ENCODE assay signal across 8 cellular contexts in genomic region chr4:150828159-150828558, GRCh38.
A peak's percentile ranks its signal among the peaks of the same experiment; 100 is the strongest.
DNase-seq lines count a peak whose midpoint lies in the region; ATAC-seq lines count a peak whose summit lies in the region.

No MANE protein-coding gene starts in this region.

- H3K9me3 Mint-ChIP-seq in activated CD8-positive, alpha-beta memory T cell treated with anti-CD3 and anti-CD28 coated beads, Interleukin-2, amount 10 ng/mL, durations not matched to agents 7 days and 5 days (ENCODE audit: low read depth): no peaks in the 10 kb centered on the region

- CTCF ChIA-PET in activated CD8-positive, alpha-beta memory T cell treated with anti-CD3 and anti-CD28 coated beads, Interleukin-2, amount 10 ng/mL, durations not matched to agents 7 days and 5 days (lab: Charles Lee): interaction anchor here (0.8 to 7.4 kb wide), 11 partner anchors 9 to 531 kb away, joined by 3 to 40 read pairs (median 4); no protein-coding TSS in a partner anchor

- DNase-seq in activated CD8-positive, alpha-beta memory T cell treated with anti-CD3 and anti-CD28 coated beads, Interleukin-2, amount 10 ng/mL, durations not matched to agents 7 days and 5 days: peak; percentile 86
- peak; percentile 16 for DNase-seq in stimulated activated CD4-positive, alpha-beta T cell treated with anti-CD3 and anti-CD28 coated beads, Interleukin-2, amount 100 ng/mL, for 4 hours (ENCODE audit: low read depth)
- no peak for DNase-seq in NCI-H345 (lab: John Stamatoyannopoulos, UW)
- DNase-seq in T1000 (lab: John Stamatoyannopoulos, UW): no peak
- no peak for DNase-seq in SIG-M5 treated with dmso at 0.1 percent for 504 hours (lab: John Stamatoyannopoulos, UW; ENCODE audit: unreplicated experiment)
- no peak for DNase-seq in posterior cingulate gyrus

- H3K36me3 Mint-ChIP-seq in activated CD8-positive, alpha-beta memory T cell treated with anti-CD3 and anti-CD28 coated beads, Interleukin-2, amount 10 ng/mL, durations not matched to agents 7 days and 5 days: peaks cover 47% of the 10 kb centered on the region

- peak overlapping the region; percentile 80 for H3K4me3 Mint-ChIP-seq in activated CD8-positive, alpha-beta memory T cell treated with anti-CD3 and anti-CD28 coated beads, Interleukin-2, amount 10 ng/mL, durations not matched to agents 7 days and 5 days

- intact Hi-C loops in posterior cingulate gyrus (cut with DNase I): no loop called here

- ATAC-seq in GM19395 (IDR thresholded peaks at IDR 0.05; ENCODE audit: unreplicated experiment): peak; percentile 98
- ATAC-seq in HG03175 (IDR thresholded peaks at IDR 0.05; ENCODE audit: unreplicated experiment): peak; percentile 98
- ATAC-seq in activated CD8-positive, alpha-beta memory T cell treated with anti-CD3 and anti-CD28 coated beads, Interleukin-2, amount 10 ng/mL, durations not matched to agents 7 days and 5 days: peak; percentile 98

- H3K27ac Mint-ChIP-seq in activated CD8-positive, alpha-beta memory T cell treated with anti-CD3 and anti-CD28 coated beads, Interleukin-2, amount 10 ng/mL, durations not matched to agents 7 days and 5 days: peak overlapping the region; percentile 96

- peaks cover 43% of the 10 kb centered on the region for H3K4me1 Mint-ChIP-seq in activated CD8-positive, alpha-beta memory T cell treated with anti-CD3 and anti-CD28 coated beads, Interleukin-2, amount 10 ng/mL, durations not matched to agents 7 days and 5 days

- H3K27me3 Mint-ChIP-seq in activated CD8-positive, alpha-beta memory T cell treated with anti-CD3 and anti-CD28 coated beads, Interleukin-2, amount 10 ng/mL, durations not matched to agents 7 days and 5 days: no peaks in the 10 kb centered on the region

Comparison
In these comparisons a context has a peak if more than half of its experiments do, and no peak if none do; other contexts are left out.
1. DNase-seq: peak in activated CD8-positive, alpha-beta memory T cell treated with anti-CD3 and anti-CD28 coated beads, Interleukin-2, amount 10 ng/mL, durations not matched to agents 7 days and 5 days (single experiment) and stimulated activated CD4-positive, alpha-beta T cell treated with anti-CD3 and anti-CD28 coated beads, Interleukin-2, amount 100 ng/mL, for 4 hours (single experiment); none in NCI-H345 (single experiment), T1000 (single experiment), SIG-M5 treated with dmso at 0.1 percent for 504 hours (single experiment) and posterior cingulate gyrus (0 of 10).
2. Peak in every context shown above with its lines, with median percentiles within 50 percentile points of each other: ATAC-seq.